ENCODE assay signal across 1 cellular context in genomic region chr3:186732169-186732766, GRCh38.
TF ChIP-seq lines count a peak whose summit lies in the region.

No MANE protein-coding gene starts in this region.

TF ChIP-seq in GM23338, 12 proteins besides CTCF, POLR2A, EP300 and RAD21 (continued from another document):
- no peak for TF ChIP-seq ZNF462 (CRISPR knock-in tag; IDR thresholded peaks at IDR 0.05)
- no peak for TF ChIP-seq POLR2AphosphoS5 (IDR thresholded peaks at IDR 0.05; ENCODE audit: low read depth)
- no peak for TF ChIP-seq ZNF331 (CRISPR knock-in tag; IDR thresholded peaks at IDR 0.05; ENCODE audit: low read depth)
- TF ChIP-seq REST (IDR thresholded peaks at IDR 0.05; ENCODE audit: unreplicated experiment) = no peak
- no peak for TF ChIP-seq JUNB (IDR thresholded peaks at IDR 0.05; ENCODE audit: unreplicated experiment)
- no peak for TF ChIP-seq ZNF114 (CRISPR knock-in tag; IDR thresholded peaks at IDR 0.05)
- no peak for TF ChIP-seq CREB1 (CRISPR knock-in tag; IDR thresholded peaks at IDR 0.05; ENCODE audit: low read depth)
- TF ChIP-seq STAT1 (IDR thresholded peaks at IDR 0.05; ENCODE audit: unreplicated experiment) = no peak
- TF ChIP-seq EZH2phosphoT487 (IDR thresholded peaks at IDR 0.05; ENCODE audit: unreplicated experiment) = no peak
- no peak for TF ChIP-seq NANOG (IDR thresholded peaks at IDR 0.05; ENCODE audit: borderline replicate concordance)
